Comparison of ENCODE assay signal across 11 cellular contexts in genomic region chr18:29892960-29893558, GRCh38.
DNase-seq lines count a peak whose midpoint lies in the region; ATAC-seq, FAIRE-seq and TF ChIP-seq lines count a peak whose summit lies in the region.
"Had no signal": no experiment of that assay in that cellular context is flagged by ENCODE, and none has a peak within 500 bp of the region (broad histone marks: within the 10 kb centered on the region; RNA-seq: fewer than 3 reads in every experiment).

No MANE protein-coding gene starts in this region.

- ATAC-seq in HG03469 (IDR thresholded peaks at IDR 0.05; ENCODE audit: unreplicated experiment) (no peak), HG03342 (IDR thresholded peaks at IDR 0.05; ENCODE audit: unreplicated experiment) (no peak), HG02798 (IDR thresholded peaks at IDR 0.05; ENCODE audit: poor library complexity, unreplicated experiment) (no peak)

- DNase-seq in OCI-LY7 (ENCODE audit: low spot score), result peak; percentile 0
- DNase-seq in fibroblast of mammary gland (ENCODE audit: low read depth), result peak; percentile 17
- DNase-seq in UCSD-AML1 (lab: John Stamatoyannopoulos, UW; ENCODE audit: unreplicated experiment), result no peak
- DNase-seq: activated CD8-positive, alpha-beta memory T cell treated with anti-CD3 and anti-CD28 coated beads, Interleukin-2, amount 50 U/mL, for 48 hours; DMS79 treated with DMSO at 0.1 percent for 48 hours; Peyer's patch had no signal

- H3K9me3 ChIP-seq in OCI-LY7 (ENCODE audit: low read length), result no peaks in the 10 kb centered on the region
- H3K9me3 ChIP-seq: Peyer's patch had no signal

- H3K79me2 ChIP-seq in OCI-LY7 (ENCODE audit: insufficient read depth, low read depth, low read length), result no peaks in the 10 kb centered on the region

- H3K4me3 ChIP-seq in OCI-LY7 (ENCODE audit: low read depth, low read length, poor library complexity, severe bottlenecking), result no peak overlapping the region
- H3K4me3 ChIP-seq in fibroblast of mammary gland (ENCODE audit: control insufficient read depth, low read depth, low read length), result no peak overlapping the region
- H3K4me3 ChIP-seq: Peyer's patch had no signal

- no peak overlapping the region for H2AFZ ChIP-seq in OCI-LY7 (ENCODE audit: low read length)

- no peaks in the 10 kb centered on the region for H3K36me3 ChIP-seq in OCI-LY7 (ENCODE audit: insufficient read depth, low read length)
- H3K36me3 ChIP-seq: Peyer's patch had no signal

- peak; percentile 80 for TF ChIP-seq CTCF in 22Rv1 (IDR thresholded peaks at IDR 0.05)
- peak; percentile 68 for TF ChIP-seq CTCF in OCI-LY7 (conservative IDR thresholded peaks at IDR 0.05; ENCODE audit: low read length)
- TF ChIP-seq CTCF in fibroblast of mammary gland (conservative IDR thresholded peaks at IDR 0.05; ENCODE audit: control insufficient read depth, insufficient read depth, low read depth, low read length), result peak; percentile 55

- POLR2A ChIA-PET in OCI-LY7 (lab: Charles Lee), result no interaction called here

- peak; percentile 49 for FAIRE-seq in G401.6 (lab: Jason Lieb, UNC)

- intact Hi-C loops in OCI-LY7 (cut with micrococcal nuclease; ENCODE audit: unreplicated experiment), result no loop called here

- no TSS peak for BruUV-seq in OCI-LY7 (replicated peaks; lab: Mats Ljungman, UMichigan)

- H3K27ac ChIP-seq in 22Rv1 (no peak overlapping the region), OCI-LY7 (ENCODE audit: low read depth, low read length, poor library complexity, severe bottlenecking) (no peak overlapping the region)
- H3K27ac ChIP-seq: Peyer's patch had no signal

- H3K4me1 ChIP-seq in OCI-LY7 (ENCODE audit: insufficient read depth, low read length, poor library complexity, severe bottlenecking), result no peaks in the 10 kb centered on the region
- H3K4me1 ChIP-seq: Peyer's patch had no signal

- no peak overlapping the region for H3K4me2 ChIP-seq in OCI-LY7 (ENCODE audit: low read length)

- no peaks in the 10 kb centered on the region for H4K20me1 ChIP-seq in OCI-LY7 (ENCODE audit: insufficient read depth, low read length)

- CTCF ChIA-PET in OCI-LY7 (lab: Charles Lee; ENCODE audit: unreplicated experiment), result no interaction called here

- no peaks in the 10 kb centered on the region for H3K9me2 ChIP-seq in OCI-LY7 (ENCODE audit: insufficient read depth, low read length)
